Comparison of ENCODE assay signal across 20 cellular contexts in the genomic region with DNA sequence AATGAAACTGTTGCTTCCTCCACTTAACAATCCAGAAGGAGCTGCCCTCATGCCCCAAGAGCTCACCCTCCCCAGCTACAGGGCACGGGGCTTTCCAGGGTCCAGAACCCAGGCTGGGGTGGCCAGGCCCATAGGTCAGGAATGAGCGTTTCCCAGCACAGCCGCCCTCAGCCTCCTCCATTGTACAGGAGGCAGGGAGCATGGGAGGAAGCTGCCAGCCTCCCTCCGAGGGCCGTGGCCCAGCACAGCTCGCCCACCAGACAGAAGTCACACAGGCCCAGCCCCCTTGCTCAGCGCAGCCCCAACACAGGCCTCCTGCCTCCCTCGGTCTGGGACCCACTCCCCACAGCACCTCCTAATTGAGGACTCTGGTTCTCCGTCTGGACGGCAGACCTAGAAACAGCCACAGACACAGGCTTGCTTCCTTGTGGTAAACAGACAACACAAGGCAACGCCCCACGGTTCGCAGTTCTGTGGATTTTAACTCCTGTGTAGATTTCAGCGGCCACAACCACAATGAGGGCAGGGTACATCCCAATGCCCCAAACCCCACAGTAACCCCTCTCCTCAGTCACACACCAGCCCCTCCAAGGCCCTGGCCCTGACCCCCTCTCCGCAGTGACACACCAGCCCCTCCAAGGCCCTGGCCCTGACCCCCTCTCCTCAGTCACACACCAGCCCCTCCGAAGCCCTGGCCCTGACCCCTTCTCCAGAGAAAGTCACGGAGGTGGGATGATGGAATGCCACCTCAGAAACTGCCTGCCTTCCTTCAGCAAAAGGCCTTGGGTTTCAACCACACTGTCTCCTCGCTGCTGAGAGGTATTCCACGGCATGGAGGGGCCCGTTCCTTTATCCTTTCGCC.
DNase-seq lines count a peak whose midpoint lies in the region; ATAC-seq lines count a peak whose summit lies in the region.
"Had no signal": no experiment of that assay in that cellular context is flagged by ENCODE, and none has a peak within 500 bp of the region (broad histone marks: within the 10 kb centered on the region; RNA-seq: fewer than 3 reads in every experiment).

No MANE protein-coding gene starts in this region.

- DNase-seq in activated naive CD4-positive, alpha-beta T cell treated with anti-CD3 and anti-CD28 coated beads, Interleukin-2, amount 10 ng/mL, durations not matched to agents 7 days and 5 days, result peak; percentile 15
- no peak for DNase-seq in activated naive CD4-positive, alpha-beta T cell treated with Interleukin-2 at 50 U/mL for 16 hours
- DNase-seq in ecto neural progenitor cell (ENCODE audit: low spot score), result peak; percentile 25
- no peak for DNase-seq in trophoblast cell
- DNase-seq in ureter (ENCODE audit: low spot score), result peak; percentile 37
- no peak for DNase-seq in caudate nucleus (lab: John Stamatoyannopoulos, UW)
- no peak for DNase-seq in DMS114 treated with DMSO at 0.1 percent for 48 hours (lab: John Stamatoyannopoulos, UW; ENCODE audit: unreplicated experiment)
- DNase-seq: COR-L47; NCI-H1930; NCI-H446; NK-92 treated with Interleukin-12 subunit alpha and Interleukin-12 subunit beta, amount 100 ng/mL, for 24 hours; stimulated activated CD4-positive, alpha-beta T cell treated with anti-CD3 and anti-CD28 coated beads, Interleukin-12 subunit alpha, Interleukin-12 subunit beta, amount 100 ng/mL, for 4 hours; stimulated activated naive B cell treated with anti-CD40 and anti-IgM and Interleukin-4, amounts not matched to agents 10 μg/mL and 1 μg/mL and 100 μg/mL, for 72 hours; WERI-Rb-1 had no signal

- H3K9me3 ChIP-seq in trophoblast cell (ENCODE audit: insufficient read depth, low read depth, low read length), result no peaks in the 10 kb centered on the region
- H3K9me3 ChIP-seq: pancreas had no signal

- no peak overlapping the region for H3K4me3 Mint-ChIP-seq in activated naive CD4-positive, alpha-beta T cell treated with anti-CD3 and anti-CD28 coated beads, Interleukin-2, amount 10 ng/mL, durations not matched to agents 7 days and 5 days
- no peak overlapping the region for H3K4me3 Mint-ChIP-seq in activated T-helper 17 cell treated with anti-CD3 and anti-CD28 coated beads, Interleukin-2, amount 50 U/mL, for 72 hours
- H3K4me3 Mint-ChIP-seq: activated naive CD4-positive, alpha-beta T cell treated with anti-CD3 and anti-CD28 coated beads, Interleukin-2, amount 50 U/mL, for 24 hours; stimulated activated naive B cell treated with anti-CD40 and anti-IgM and Interleukin-4, amounts not matched to agents 10 μg/mL and 1 μg/mL and 100 μg/mL, for 72 hours; T-cell had no signal

- H3K27ac ChIP-seq in trophoblast cell (ENCODE audit: low read depth, low read length) (no peak overlapping the region), caudate nucleus (ENCODE audit: low read depth, low read length) (no peak overlapping the region)
- H3K27ac ChIP-seq: epithelial cell of prostate, pancreas, uterus, WERI-Rb-1 had no signal

- peak overlapping the region; percentile 33 for H3K18ac ChIP-seq in trophoblast cell (ENCODE audit: low read length)

- H3K79me1 ChIP-seq in trophoblast cell (ENCODE audit: low read length), result peaks cover 2% of the 10 kb centered on the region

- no peaks in the 10 kb centered on the region for H3K4me1 Mint-ChIP-seq in activated naive CD4-positive, alpha-beta T cell treated with anti-CD3 and anti-CD28 coated beads, Interleukin-2, amount 10 ng/mL, durations not matched to agents 7 days and 5 days
- H3K4me1 Mint-ChIP-seq in activated T-helper 17 cell treated with anti-CD3 and anti-CD28 coated beads, Interleukin-2, amount 50 U/mL, for 72 hours, result no peaks in the 10 kb centered on the region
- H3K4me1 Mint-ChIP-seq: activated naive CD4-positive, alpha-beta T cell treated with anti-CD3 and anti-CD28 coated beads, Interleukin-2, amount 50 U/mL, for 24 hours; stimulated activated naive B cell treated with anti-CD40 and anti-IgM and Interleukin-4, amounts not matched to agents 10 μg/mL and 1 μg/mL and 100 μg/mL, for 72 hours; T-cell had no signal

- no peak overlapping the region for H3K4me2 ChIP-seq in trophoblast cell (ENCODE audit: low read length)

- H2BK120ac ChIP-seq in trophoblast cell (ENCODE audit: insufficient read depth, low read length, poor library complexity), result no peak overlapping the region

- H3K4ac ChIP-seq in trophoblast cell (ENCODE audit: low read depth, low read length), result no peak overlapping the region

- no peaks in the 10 kb centered on the region for H3K36me3 ChIP-seq in trophoblast cell (ENCODE audit: control insufficient read depth in 1 of 2, insufficient read depth in 2 of 2, low read length in 2 of 2)
- H3K36me3 ChIP-seq: pancreas, uterus, WERI-Rb-1 had no signal

- H3K9ac ChIP-seq in trophoblast cell (ENCODE audit: low read length), result no peak overlapping the region

- CTCF ChIA-PET in activated naive CD4-positive, alpha-beta T cell treated with anti-CD3 and anti-CD28 coated beads, Interleukin-2, amount 10 ng/mL, durations not matched to agents 7 days and 5 days (lab: Charles Lee), result no interaction called here

- H4K8ac ChIP-seq in trophoblast cell (ENCODE audit: low read depth, low read length), result no peak overlapping the region

- H3K14ac ChIP-seq in trophoblast cell (ENCODE audit: low read length), result no peak overlapping the region

- H4K12ac ChIP-seq in trophoblast cell (ENCODE audit: low read depth, low read length), result no peak overlapping the region

- H3K27me3 ChIP-seq in trophoblast cell (ENCODE audit: insufficient read depth, low read length), result no peaks in the 10 kb centered on the region
- H3K27me3 ChIP-seq: uterus had no signal

- H2BK12ac ChIP-seq in trophoblast cell (ENCODE audit: low read length), result peak overlapping the region; percentile 45

- H3K23ac ChIP-seq in trophoblast cell (ENCODE audit: low read length), result no peak overlapping the region

- no peaks in the 10 kb centered on the region for H3K79me2 ChIP-seq in trophoblast cell (ENCODE audit: control insufficient read depth, insufficient read depth, low read length, poor library complexity)

- no peak overlapping the region for H2BK5ac ChIP-seq in trophoblast cell (ENCODE audit: low read depth, low read length, poor library complexity)

- H3K4me3 ChIP-seq in trophoblast cell (ENCODE audit: low read depth, low read length), result no peak overlapping the region
- H3K4me3 ChIP-seq: pancreas, uterus had no signal

- WGBS in trophoblast cell (ENCODE audit: extremely low coverage, insufficient coverage, insufficient read length), result no CpG with 5 or more reads among the region's 21 CpGs

- ATAC-seq in activated T-helper 17 cell treated with anti-CD3 and anti-CD28 coated beads, Interleukin-2, amount 50 U/mL, for 72 hours (replicated peaks), result no peak
- ATAC-seq: pancreas; stimulated activated naive B cell treated with anti-CD40 and anti-IgM and Interleukin-4, amounts not matched to agents 10 μg/mL and 1 μg/mL and 100 μg/mL, for 72 hours; T-cell had no signal

- H3K27me3 Mint-ChIP-seq in activated naive CD4-positive, alpha-beta T cell treated with anti-CD3 and anti-CD28 coated beads, Interleukin-2, amount 10 ng/mL, durations not matched to agents 7 days and 5 days, result peaks cover 24% of the 10 kb centered on the region
- H3K27me3 Mint-ChIP-seq in activated T-helper 17 cell treated with anti-CD3 and anti-CD28 coated beads, Interleukin-2, amount 50 U/mL, for 72 hours, result peaks cover 3% of the 10 kb centered on the region

- H3K36me3 Mint-ChIP-seq in activated naive CD4-positive, alpha-beta T cell treated with anti-CD3 and anti-CD28 coated beads, Interleukin-2, amount 10 ng/mL, durations not matched to agents 7 days and 5 days, result peaks cover 5% of the 10 kb centered on the region
- H3K36me3 Mint-ChIP-seq in activated T-helper 17 cell treated with anti-CD3 and anti-CD28 coated beads, Interleukin-2, amount 50 U/mL, for 72 hours (ENCODE audit: low read depth), result no peaks in the 10 kb centered on the region

- no peak overlapping the region for H2AK5ac ChIP-seq in trophoblast cell (ENCODE audit: low read length)

- no peaks in the 10 kb centered on the region for H3K4me1 ChIP-seq in trophoblast cell (ENCODE audit: control insufficient read depth in 1 of 2, insufficient read depth in 2 of 2, low read length in 2 of 2)
- H3K4me1 ChIP-seq: pancreas, uterus had no signal

- no peak overlapping the region for H4K91ac ChIP-seq in trophoblast cell (ENCODE audit: low read depth, low read length)

- H3K9me3 Mint-ChIP-seq in activated naive CD4-positive, alpha-beta T cell treated with anti-CD3 and anti-CD28 coated beads, Interleukin-2, amount 10 ng/mL, durations not matched to agents 7 days and 5 days, result peaks cover 15% of the 10 kb centered on the region
- H3K9me3 Mint-ChIP-seq in activated T-helper 17 cell treated with anti-CD3 and anti-CD28 coated beads, Interleukin-2, amount 50 U/mL, for 72 hours, result peaks cover 18% of the 10 kb centered on the region

- no peak overlapping the region for H3K27ac Mint-ChIP-seq in activated naive CD4-positive, alpha-beta T cell treated with anti-CD3 and anti-CD28 coated beads, Interleukin-2, amount 10 ng/mL, durations not matched to agents 7 days and 5 days
- H3K27ac Mint-ChIP-seq in activated T-helper 17 cell treated with anti-CD3 and anti-CD28 coated beads, Interleukin-2, amount 50 U/mL, for 72 hours, result no peak overlapping the region
- H3K27ac Mint-ChIP-seq: activated naive CD4-positive, alpha-beta T cell treated with anti-CD3 and anti-CD28 coated beads, Interleukin-2, amount 50 U/mL, for 24 hours; stimulated activated naive B cell treated with anti-CD40 and anti-IgM and Interleukin-4, amounts not matched to agents 10 μg/mL and 1 μg/mL and 100 μg/mL, for 72 hours; T-cell had no signal

- H2AFZ ChIP-seq in trophoblast cell (ENCODE audit: insufficient read depth, low read length, poor library complexity), result no peak overlapping the region

Comparison
In these comparisons a context has a peak if more than half of its experiments do, and no peak if none do; other contexts are left out.
1. DNase-seq: peak in activated naive CD4-positive, alpha-beta T cell treated with anti-CD3 and anti-CD28 coated beads, Interleukin-2, amount 10 ng/mL, durations not matched to agents 7 days and 5 days (single experiment), ecto neural progenitor cell (single experiment) and ureter (single experiment); none in activated naive CD4-positive, alpha-beta T cell treated with Interleukin-2 at 50 U/mL for 16 hours (single experiment), trophoblast cell (0 of 2), caudate nucleus (0 of 61) and DMS114 treated with DMSO at 0.1 percent for 48 hours (single experiment).